In genomic region chr12:10190558-10191388, GRCh38 we compare ENCODE assay signal across 10 cellular contexts. TPM values are rescaled to one million over a fixed set of nuclear protein-coding genes. Genes with fewer than 3 reads are reported as not detected.
DNase-seq lines count a peak whose midpoint lies in the region; ATAC-seq and TF ChIP-seq lines count a peak whose summit lies in the region.
"Had no signal": no experiment of that assay in that cellular context is flagged by ENCODE, and none has a peak within 500 bp of the region (broad histone marks: within the 10 kb centered on the region; RNA-seq: fewer than 3 reads in every experiment).

No MANE protein-coding gene starts in this region.

- intact Hi-C loops in esophagus squamous epithelium (cut with DNase I), result no loop called here
- intact Hi-C loops in uterus (cut with DNase I; ENCODE audit: low total_unique reads), result no loop called here

- TF ChIP-seq POLR2A in esophagus squamous epithelium (IDR thresholded peaks at IDR 0.05) (no peak), uterus (IDR thresholded peaks at IDR 0.05) (no peak)

- H3K27ac Mint-ChIP-seq in nephron, result no peak overlapping the region
- H3K27ac Mint-ChIP-seq: stimulated activated naive CD8-positive, alpha-beta T cell treated with anti-CD3 and anti-CD28 coated beads, Interleukin-15, Interleukin-2, amounts not matched to agents 100 ng/mL and 50 ng/mL, for 24 hours; T-helper 1 cell treated with Interleukin-12 subunit alpha and Interleukin-12 subunit beta and Interleukin-4 antibody, amounts not matched to agents 30 μg/mL and 1 μg/mL, for 36 hours had no signal

- no peaks in the 10 kb centered on the region for H3K36me3 ChIP-seq in esophagus squamous epithelium
- no peaks in the 10 kb centered on the region for H3K36me3 ChIP-seq in uterus

- H3K27me3 ChIP-seq in esophagus squamous epithelium (peaks cover 0 to 2% (median 0%) of the 10 kb centered on the region in 4 donors), uterus (no peaks in the 10 kb centered on the region)

- H3K4me1 ChIP-seq in esophagus squamous epithelium (peaks cover 0 to 42% (median 14%) of the 10 kb centered on the region in 3 donors), uterus (no peaks in the 10 kb centered on the region)

- no peaks in the 10 kb centered on the region for H3K9me3 Mint-ChIP-seq in nephron
- H3K9me3 Mint-ChIP-seq: stimulated activated naive CD8-positive, alpha-beta T cell treated with anti-CD3 and anti-CD28 coated beads, Interleukin-15, Interleukin-2, amounts not matched to agents 100 ng/mL and 50 ng/mL, for 24 hours; T-helper 1 cell treated with Interleukin-12 subunit alpha and Interleukin-12 subunit beta and Interleukin-4 antibody, amounts not matched to agents 30 μg/mL and 1 μg/mL, for 36 hours had no signal

- DNase-seq in NOMO-1 (lab: John Stamatoyannopoulos, UW; ENCODE audit: unreplicated experiment in 2 of 2), result peak; percentile 39 to 71
- peak; percentile 26 for DNase-seq in activated T-cell treated with anti-CD3 and anti-CD28 coated beads for 24 hours (ENCODE audit: low read depth)
- no peak for DNase-seq in esophagus squamous epithelium (lab: John Stamatoyannopoulos, UW)
- peak; percentile 36 to 37 for DNase-seq in uterus

- TF ChIP-seq CTCF in C4-2B (conservative IDR thresholded peaks at IDR 0.05), result peak; percentile 89
- TF ChIP-seq CTCF in esophagus squamous epithelium (IDR thresholded peaks at IDR 0.05), result peak; percentile 17 to 80 (median 66)
- peak; percentile 67 to 71 (median 70) for TF ChIP-seq CTCF in nephron (IDR thresholded peaks at IDR 0.05; ENCODE audit: unreplicated experiment in 3 of 3)
- peak; percentile 50 to 76 (median 69) for TF ChIP-seq CTCF in uterus (IDR thresholded peaks at IDR 0.05)

- H3K4me3 ChIP-seq in esophagus squamous epithelium (no peak overlapping the region), uterus (no peak overlapping the region)

- ATAC-seq in GM18870 (IDR thresholded peaks at IDR 0.05; ENCODE audit: unreplicated experiment) (peak; percentile 72), HG03175 (IDR thresholded peaks at IDR 0.05; ENCODE audit: unreplicated experiment) (peak; percentile 93)

- H3K9me3 ChIP-seq in esophagus squamous epithelium, result no peaks in the 10 kb centered on the region
- H3K9me3 ChIP-seq in uterus, result no peaks in the 10 kb centered on the region

- H3K4me3 Mint-ChIP-seq in nephron, result no peak overlapping the region
- H3K4me3 Mint-ChIP-seq: stimulated activated naive CD8-positive, alpha-beta T cell treated with anti-CD3 and anti-CD28 coated beads, Interleukin-15, Interleukin-2, amounts not matched to agents 100 ng/mL and 50 ng/mL, for 24 hours; T-helper 1 cell treated with Interleukin-12 subunit alpha and Interleukin-12 subunit beta and Interleukin-4 antibody, amounts not matched to agents 30 μg/mL and 1 μg/mL, for 36 hours had no signal

- H3K36me3 Mint-ChIP-seq in nephron (ENCODE audit: low read depth), result no peaks in the 10 kb centered on the region

- H3K27me3 Mint-ChIP-seq in nephron (ENCODE audit: low read depth), result peaks cover 10% of the 10 kb centered on the region

- H3K27ac ChIP-seq in C4-2B, result no peak overlapping the region
- H3K27ac ChIP-seq in esophagus squamous epithelium, result peak overlapping the region in 1 of 4 donors; percentile 52
- no peak overlapping the region for H3K27ac ChIP-seq in uterus

- peaks cover 5% of the 10 kb centered on the region for H3K4me1 Mint-ChIP-seq in nephron

- WGBS in esophagus squamous epithelium, 2 donors, result 32 to 38% methylated on average over 12 to 13 of the region's 13 CpGs

RNA-seq across cellular contexts. Expression of gene TMEM52B, which starts 11.9 kb away (rescaled TPM):
- not detected for total RNA-seq in esophagus squamous epithelium
- total RNA-seq in uterus, result not detected

RNA-seq across cellular contexts. Expression of gene OLR1, which starts 18.8 kb away (rescaled TPM):
- total RNA-seq in esophagus squamous epithelium (1 to 10 TPM in 1 of 4 donors, not detected in 3; 2.7 TPM), uterus (under 1 TPM in 1 of 4 donors, not detected in 3; 0.41 TPM)

RNA-seq across cellular contexts. Expression of gene GABARAPL1, which starts 21.9 kb away (rescaled TPM):
- total RNA-seq in esophagus squamous epithelium (10 to 100 TPM; 10.3 to 65.2 (median 24.5) TPM), uterus (100 to 1,000 TPM in 1 of 4 donors, 10 to 100 TPM in 3; 42.9 to 216 (median 62.7) TPM)
